Comparison of ENCODE assay signal across 1 cellular context in the genomic region with DNA sequence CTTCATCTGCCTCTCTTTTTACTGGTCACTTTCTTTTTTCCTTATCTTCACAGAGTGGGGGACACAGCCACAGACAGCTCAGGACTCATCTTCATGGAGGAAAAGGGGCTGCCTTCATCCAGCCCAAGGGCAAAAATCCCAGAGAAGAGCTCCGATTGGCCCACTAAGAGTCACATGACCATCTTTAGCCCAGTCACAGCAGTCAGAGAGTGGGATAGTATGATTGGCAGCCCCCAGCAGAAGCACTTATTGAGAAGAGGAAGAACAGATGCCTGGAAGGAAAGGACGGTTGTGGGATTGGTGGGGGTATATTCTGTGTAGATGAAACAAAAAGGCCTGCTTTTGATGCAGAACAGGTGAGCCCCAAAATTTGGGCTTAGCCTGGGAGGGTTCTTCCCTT.
TF ChIP-seq lines count a peak whose summit lies in the region.

No MANE protein-coding gene starts in this region.

TF ChIP-seq in GM23338, 12 proteins besides CTCF, POLR2A, EP300 and RAD21 (continued from another document):
- TF ChIP-seq, protein P1, sequence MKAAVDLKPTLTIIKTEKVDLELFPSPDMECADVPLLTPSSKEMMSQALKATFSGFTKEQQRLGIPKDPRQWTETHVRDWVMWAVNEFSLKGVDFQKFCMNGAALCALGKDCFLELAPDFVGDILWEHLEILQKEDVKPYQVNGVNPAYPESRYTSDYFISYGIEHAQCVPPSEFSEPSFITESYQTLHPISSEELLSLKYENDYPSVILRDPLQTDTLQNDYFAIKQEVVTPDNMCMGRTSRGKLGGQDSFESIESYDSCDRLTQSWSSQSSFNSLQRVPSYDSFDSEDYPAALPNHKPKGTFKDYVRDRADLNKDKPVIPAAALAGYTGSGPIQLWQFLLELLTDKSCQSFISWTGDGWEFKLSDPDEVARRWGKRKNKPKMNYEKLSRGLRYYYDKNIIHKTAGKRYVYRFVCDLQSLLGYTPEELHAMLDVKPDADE (IDR thresholded peaks at IDR 0.05) = no peak
- TF ChIP-seq STAT1 (IDR thresholded peaks at IDR 0.05; ENCODE audit: unreplicated experiment) (no peak), POLR2AphosphoS5 (IDR thresholded peaks at IDR 0.05; ENCODE audit: low read depth) (no peak), ZNF114 (CRISPR knock-in tag; IDR thresholded peaks at IDR 0.05) (no peak), CREB1 (CRISPR knock-in tag; IDR thresholded peaks at IDR 0.05; ENCODE audit: low read depth) (no peak)
- TF ChIP-seq, protein P2, sequence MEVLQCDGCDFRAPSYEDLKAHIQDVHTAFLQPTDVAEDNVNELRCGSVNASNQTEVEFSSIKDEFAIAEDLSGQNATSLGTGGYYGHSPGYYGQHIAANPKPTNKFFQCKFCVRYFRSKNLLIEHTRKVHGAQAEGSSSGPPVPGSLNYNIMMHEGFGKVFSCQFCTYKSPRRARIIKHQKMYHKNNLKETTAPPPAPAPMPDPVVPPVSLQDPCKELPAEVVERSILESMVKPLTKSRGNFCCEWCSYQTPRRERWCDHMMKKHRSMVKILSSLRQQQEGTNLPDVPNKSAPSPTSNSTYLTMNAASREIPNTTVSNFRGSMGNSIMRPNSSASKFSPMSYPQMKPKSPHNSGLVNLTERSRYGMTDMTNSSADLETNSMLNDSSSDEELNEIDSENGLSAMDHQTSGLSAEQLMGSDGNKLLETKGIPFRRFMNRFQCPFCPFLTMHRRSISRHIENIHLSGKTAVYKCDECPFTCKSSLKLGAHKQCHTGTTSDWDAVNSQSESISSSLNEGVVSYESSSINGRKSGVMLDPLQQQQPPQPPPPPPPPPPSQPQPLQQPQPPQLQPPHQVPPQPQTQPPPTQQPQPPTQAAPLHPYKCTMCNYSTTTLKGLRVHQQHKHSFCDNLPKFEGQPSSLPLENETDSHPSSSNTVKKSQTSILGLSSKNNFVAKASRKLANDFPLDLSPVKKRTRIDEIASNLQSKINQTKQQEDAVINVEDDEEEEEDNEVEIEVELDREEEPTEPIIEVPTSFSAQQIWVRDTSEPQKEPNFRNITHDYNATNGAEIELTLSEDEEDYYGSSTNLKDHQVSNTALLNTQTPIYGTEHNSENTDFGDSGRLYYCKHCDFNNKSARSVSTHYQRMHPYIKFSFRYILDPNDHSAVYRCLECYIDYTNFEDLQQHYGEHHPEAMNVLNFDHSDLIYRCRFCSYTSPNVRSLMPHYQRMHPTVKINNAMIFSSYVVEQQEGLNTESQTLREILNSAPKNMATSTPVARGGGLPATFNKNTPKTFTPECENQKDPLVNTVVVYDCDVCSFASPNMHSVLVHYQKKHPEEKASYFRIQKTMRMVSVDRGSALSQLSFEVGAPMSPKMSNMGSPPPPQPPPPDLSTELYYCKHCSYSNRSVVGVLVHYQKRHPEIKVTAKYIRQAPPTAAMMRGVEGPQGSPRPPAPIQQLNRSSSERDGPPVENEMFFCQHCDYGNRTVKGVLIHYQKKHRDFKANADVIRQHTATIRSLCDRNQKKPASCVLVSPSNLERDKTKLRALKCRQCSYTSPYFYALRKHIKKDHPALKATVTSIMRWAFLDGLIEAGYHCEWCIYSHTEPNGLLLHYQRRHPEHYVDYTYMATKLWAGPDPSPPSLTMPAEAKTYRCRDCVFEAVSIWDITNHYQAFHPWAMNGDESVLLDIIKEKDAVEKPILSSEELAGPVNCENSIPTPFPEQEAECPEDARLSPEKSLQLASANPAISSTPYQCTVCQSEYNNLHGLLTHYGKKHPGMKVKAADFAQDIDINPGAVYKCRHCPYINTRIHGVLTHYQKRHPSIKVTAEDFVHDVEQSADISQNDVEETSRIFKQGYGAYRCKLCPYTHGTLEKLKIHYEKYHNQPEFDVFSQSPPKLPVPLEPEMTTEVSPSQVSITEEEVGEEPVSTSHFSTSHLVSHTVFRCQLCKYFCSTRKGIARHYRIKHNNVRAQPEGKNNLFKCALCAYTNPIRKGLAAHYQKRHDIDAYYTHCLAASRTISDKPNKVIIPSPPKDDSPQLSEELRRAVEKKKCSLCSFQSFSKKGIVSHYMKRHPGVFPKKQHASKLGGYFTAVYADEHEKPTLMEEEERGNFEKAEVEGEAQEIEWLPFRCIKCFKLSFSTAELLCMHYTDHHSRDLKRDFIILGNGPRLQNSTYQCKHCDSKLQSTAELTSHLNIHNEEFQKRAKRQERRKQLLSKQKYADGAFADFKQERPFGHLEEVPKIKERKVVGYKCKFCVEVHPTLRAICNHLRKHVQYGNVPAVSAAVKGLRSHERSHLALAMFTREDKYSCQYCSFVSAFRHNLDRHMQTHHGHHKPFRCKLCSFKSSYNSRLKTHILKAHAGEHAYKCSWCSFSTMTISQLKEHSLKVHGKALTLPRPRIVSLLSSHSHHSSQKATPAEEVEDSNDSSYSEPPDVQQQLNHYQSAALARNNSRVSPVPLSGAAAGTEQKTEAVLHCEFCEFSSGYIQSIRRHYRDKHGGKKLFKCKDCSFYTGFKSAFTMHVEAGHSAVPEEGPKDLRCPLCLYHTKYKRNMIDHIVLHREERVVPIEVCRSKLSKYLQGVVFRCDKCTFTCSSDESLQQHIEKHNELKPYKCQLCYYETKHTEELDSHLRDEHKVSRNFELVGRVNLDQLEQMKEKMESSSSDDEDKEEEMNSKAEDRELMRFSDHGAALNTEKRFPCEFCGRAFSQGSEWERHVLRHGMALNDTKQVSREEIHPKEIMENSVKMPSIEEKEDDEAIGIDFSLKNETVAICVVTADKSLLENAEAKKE (CRISPR knock-in tag; IDR thresholded peaks at IDR 0.05) = no peak
